Comparison of ENCODE assay signal across 8 cellular contexts in genomic region chr7:75639071-75639892, GRCh38.
DNase-seq lines count a peak whose midpoint lies in the region; ATAC-seq and TF ChIP-seq lines count a peak whose summit lies in the region.

No MANE protein-coding gene starts in this region.

- H3K9ac ChIP-seq in adipocyte (ENCODE audit: low read length): peak overlapping the region; percentile 71
- H3K9ac ChIP-seq in trophoblast cell (ENCODE audit: low read length): peak overlapping the region; percentile 1

- H2BK5ac ChIP-seq in trophoblast cell (ENCODE audit: low read depth, low read length, poor library complexity): peak overlapping the region; percentile 1

- DNase-seq in ACHN: peak; percentile 59
- peak; percentile 19 to 62 (median 52) for DNase-seq in Peyer's patch
- peak; percentile 44 for DNase-seq in adipocyte (ENCODE audit: low read depth)
- peak; percentile 69 for DNase-seq in left ventricle myocardium superior
- peak in 1 of 2 donors; percentile 39 for DNase-seq in trophoblast cell

- H2BK12ac ChIP-seq in trophoblast cell (ENCODE audit: low read length): no peak overlapping the region

- H4K12ac ChIP-seq in trophoblast cell (ENCODE audit: low read depth, low read length): peak overlapping the region; percentile 78

- H3K36me3 ChIP-seq in Peyer's patch: no peaks in the 10 kb centered on the region
- no peaks in the 10 kb centered on the region for H3K36me3 ChIP-seq in adipocyte (ENCODE audit: control insufficient read depth, insufficient read depth, low read length, severe bottlenecking)
- no peaks in the 10 kb centered on the region for H3K36me3 ChIP-seq in trophoblast cell (ENCODE audit: control insufficient read depth in 1 of 2, insufficient read depth in 2 of 2, low read length in 2 of 2)

- peak overlapping the region in 3 of 4 donors; percentile 49 to 68 (median 57) for H3K27ac ChIP-seq in Peyer's patch
- peak overlapping the region; percentile 28 for H3K27ac ChIP-seq in trophoblast cell (ENCODE audit: low read depth, low read length)

- H3K9me3 ChIP-seq in Peyer's patch: no peaks in the 10 kb centered on the region
- no peaks in the 10 kb centered on the region for H3K9me3 ChIP-seq in adipocyte (ENCODE audit: control insufficient read depth, low read length)
- peaks cover 2% of the 10 kb centered on the region for H3K9me3 ChIP-seq in trophoblast cell (ENCODE audit: insufficient read depth, low read depth, low read length)

- TF ChIP-seq POLR2A in GM18505 (IDR thresholded peaks at IDR 0.05; ENCODE audit: borderline replicate concordance, extremely low read depth, insufficient read depth, insufficient read length): peak; percentile 30
- TF ChIP-seq POLR2A in Peyer's patch (IDR thresholded peaks at IDR 0.05): no peak

- H3K4ac ChIP-seq in trophoblast cell (ENCODE audit: low read depth, low read length): peak overlapping the region; percentile 63

- peak overlapping the region; percentile 75 for H4K8ac ChIP-seq in trophoblast cell (ENCODE audit: low read depth, low read length)

- no peak overlapping the region for H3K23ac ChIP-seq in trophoblast cell (ENCODE audit: low read length)

- peak overlapping the region; percentile 4 for H2BK120ac ChIP-seq in trophoblast cell (ENCODE audit: insufficient read depth, low read length, poor library complexity)

- H3K18ac ChIP-seq in trophoblast cell (ENCODE audit: low read length): peak overlapping the region; percentile 63

- H3K4me1 ChIP-seq in Peyer's patch (peaks cover 0 to 15% (median 7%) of the 10 kb centered on the region in 4 donors), adipocyte (ENCODE audit: control insufficient read depth, insufficient read depth, low read length) (no peaks in the 10 kb centered on the region), trophoblast cell (ENCODE audit: control insufficient read depth in 1 of 2, insufficient read depth in 2 of 2, low read length in 2 of 2) (peaks cover 6 to 12% of the 10 kb centered on the region in 2 experiments)

- in situ Hi-C loops in ACHN (cut with HindIII; ENCODE audit: low pct_ligation_motif_present, low pct_unique_long_range_greater_than_20kb, low sequenced_read_pairs): no loop called here

- H2AK5ac ChIP-seq in trophoblast cell (ENCODE audit: low read length): no peak overlapping the region

- TF ChIP-seq CTCF in Peyer's patch (IDR thresholded peaks at IDR 0.05): no peak

- peak overlapping the region; percentile 67 for H3K14ac ChIP-seq in trophoblast cell (ENCODE audit: low read length)

- peaks cover 14% of the 10 kb centered on the region for H3K79me1 ChIP-seq in trophoblast cell (ENCODE audit: low read length)

- H3K27me3 ChIP-seq in Peyer's patch (no peaks in the 10 kb centered on the region), adipocyte (replicated peaks; ENCODE audit: control insufficient read depth, insufficient read depth, low read length) (no peaks in the 10 kb centered on the region), trophoblast cell (ENCODE audit: insufficient read depth, low read length) (no peaks in the 10 kb centered on the region)

- WGBS in trophoblast cell (ENCODE audit: extremely low coverage, insufficient coverage, insufficient read length): no CpG with 5 or more reads among the region's 77 CpGs

- H4K91ac ChIP-seq in trophoblast cell (ENCODE audit: low read depth, low read length): peak overlapping the region; percentile 58

- H3K4me3 ChIP-seq in Peyer's patch (peak overlapping the region; percentile 51 to 77 (median 72)), adipocyte (ENCODE audit: low read length) (peak overlapping the region; percentile 77), trophoblast cell (ENCODE audit: low read depth, low read length) (peak overlapping the region; percentile 75)

- H3K4me2 ChIP-seq in trophoblast cell (ENCODE audit: low read length): peak overlapping the region; percentile 76

- intact Hi-C loops in left ventricle myocardium superior (cut with micrococcal nuclease): no loop called here

- no peak for ATAC-seq in GM18505 (IDR thresholded peaks at IDR 0.05; ENCODE audit: unreplicated experiment)
- peak; percentile 64 for ATAC-seq in left ventricle myocardium superior
- no peak for ATAC-seq in HG03108 (IDR thresholded peaks at IDR 0.05; ENCODE audit: unreplicated experiment)
- no peak for ATAC-seq in HG02852 (IDR thresholded peaks at IDR 0.05; ENCODE audit: unreplicated experiment)

- peaks cover 6% of the 10 kb centered on the region for H3K79me2 ChIP-seq in trophoblast cell (ENCODE audit: control insufficient read depth, insufficient read depth, low read length, poor library complexity)

- H2AFZ ChIP-seq in trophoblast cell (ENCODE audit: insufficient read depth, low read length, poor library complexity): peak overlapping the region; percentile 68
